ENCODE assay signal across 13 cellular contexts in the genomic region with DNA sequence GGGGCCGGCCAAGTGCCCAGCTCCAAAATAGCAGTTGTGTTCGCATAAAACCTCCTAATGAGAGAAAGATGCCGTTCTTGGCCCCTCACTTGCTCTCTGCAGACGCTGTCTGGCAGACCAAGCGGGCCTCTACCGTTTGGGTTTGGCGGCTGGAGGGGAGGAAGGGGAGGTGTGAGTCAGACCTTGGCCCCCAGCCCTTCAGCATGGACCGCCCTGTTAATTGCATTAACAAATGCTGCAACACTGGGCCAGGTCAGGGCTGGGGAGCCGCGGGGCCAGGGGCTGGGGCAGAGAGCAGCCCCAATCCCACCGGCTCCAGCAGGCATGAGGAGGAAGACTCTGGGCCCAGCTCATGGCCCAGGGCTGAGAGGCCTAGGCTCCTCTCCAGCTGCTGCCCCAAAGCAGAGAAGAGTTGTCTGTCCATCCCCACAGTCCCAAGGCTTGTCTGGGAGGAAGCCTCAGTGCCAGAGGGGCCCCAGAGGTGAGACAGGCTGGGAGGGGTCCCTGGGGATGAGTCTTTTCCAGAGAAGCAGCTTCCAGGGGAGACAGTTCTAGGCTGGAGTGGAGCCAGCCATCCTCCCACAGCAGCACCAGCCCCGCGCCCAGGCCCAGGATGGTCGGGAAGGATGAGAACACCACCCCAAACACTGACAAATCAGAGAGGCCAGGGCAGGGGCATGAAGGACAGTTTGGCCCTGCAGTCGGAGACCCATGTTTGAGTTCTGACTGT. TPM values are rescaled to one million over a fixed set of nuclear protein-coding genes. Genes with fewer than 3 reads are reported as not detected.
A peak's percentile ranks its signal among the peaks of the same experiment; 100 is the strongest.
DNase-seq lines count a peak whose midpoint lies in the region; ATAC-seq, FAIRE-seq and TF ChIP-seq lines count a peak whose summit lies in the region.
"Had no signal": no experiment of that assay in that cellular context is flagged by ENCODE, and none has a peak within 500 bp of the region (broad histone marks: within the 10 kb centered on the region; RNA-seq: fewer than 3 reads in every experiment).

No MANE protein-coding gene starts in this region.

- H3K4me1 ChIP-seq in keratinocyte (ENCODE audit: control insufficient read depth, extremely low read depth, insufficient read depth, low read length), result peaks cover 23% of the 10 kb centered on the region

- H3K4me3 ChIP-seq in keratinocyte (ENCODE audit: control insufficient read depth in 2 of 3, extremely low read depth in 1 of 3, insufficient read depth in 2 of 3, low read depth in 1 of 3, low read length in 3 of 3), result no peak overlapping the region
- H3K4me3 ChIP-seq: SK-N-MC had no signal

- H3K9me3 ChIP-seq in keratinocyte (ENCODE audit: control insufficient read depth, low read depth, low read length), result no peaks in the 10 kb centered on the region

- FAIRE-seq in keratinocyte (lab: Jason Lieb, UNC), result no peak

- POLR2A ChIA-PET in HEK293T (lab: Yijun Ruan, JAX), result no interaction called here

- H3K9me1 ChIP-seq in keratinocyte (ENCODE audit: control insufficient read depth, extremely low read depth, insufficient read depth, low read length), result no peaks in the 10 kb centered on the region

- ATAC-seq in HG03135 (IDR thresholded peaks at IDR 0.05; ENCODE audit: unreplicated experiment), result no peak
- ATAC-seq: activated naive CD4-positive, alpha-beta T cell treated with anti-CD3 and anti-CD28 coated beads, Interleukin-2, amount 50 U/mL, for 72 hours had no signal

- peak overlapping the region; percentile 88 for H3K27ac Mint-ChIP-seq in HFFc6
- H3K27ac Mint-ChIP-seq: memory B cell had no signal

- H3K9me3 Mint-ChIP-seq in HFFc6, result no peaks in the 10 kb centered on the region
- H3K9me3 Mint-ChIP-seq: activated naive CD4-positive, alpha-beta T cell treated with anti-CD3 and anti-CD28 coated beads, Interleukin-2, amount 50 U/mL, for 72 hours; memory B cell had no signal

- no peaks in the 10 kb centered on the region for H3K36me3 Mint-ChIP-seq in HFFc6 (ENCODE audit: low read depth)
- H3K36me3 Mint-ChIP-seq: activated naive CD4-positive, alpha-beta T cell treated with anti-CD3 and anti-CD28 coated beads, Interleukin-2, amount 50 U/mL, for 72 hours; memory B cell had no signal

- no peak overlapping the region for H3K9ac ChIP-seq in keratinocyte (ENCODE audit: control insufficient read depth, extremely low read depth, insufficient read depth, low read length)
- H3K9ac ChIP-seq: KMS-11 had no signal

- peak overlapping the region; percentile 23 for H3K27ac ChIP-seq in keratinocyte (ENCODE audit: control insufficient read depth, insufficient read depth, low read length)
- H3K27ac ChIP-seq: KMS-11, SK-N-MC had no signal

- H3K4me1 Mint-ChIP-seq in HFFc6 (ENCODE audit: low read depth), result peaks cover 89% of the 10 kb centered on the region

- CTCF ChIA-PET in HEK293T (lab: Yijun Ruan, JAX), result interaction anchor here (1.0 to 2.1 kb wide), 2 partner anchors 14 to 17 kb away, joined by 4 to 9 read pairs; a partner anchor contains a TSS

- H2AFZ ChIP-seq in keratinocyte (ENCODE audit: control insufficient read depth, low read length), result no peak overlapping the region

- no peaks in the 10 kb centered on the region for H4K20me1 ChIP-seq in keratinocyte (ENCODE audit: control insufficient read depth, extremely low read depth, insufficient read depth, low read length)

- peak overlapping the region; percentile 18 for H3K4me2 ChIP-seq in keratinocyte (ENCODE audit: control insufficient read depth, extremely low read depth, insufficient read depth, low read depth, low read length)
- H3K4me2 ChIP-seq: KMS-11 had no signal

- no peaks in the 10 kb centered on the region for H3K27me3 ChIP-seq in keratinocyte (ENCODE audit: control insufficient read depth, extremely low read depth, insufficient read depth, low read length)

- no peaks in the 10 kb centered on the region for H3K27me3 Mint-ChIP-seq in HFFc6 (ENCODE audit: insufficient read depth)

- TF ChIP-seq CTCF in HFFc6 (IDR thresholded peaks at IDR 0.05) (no peak), keratinocyte (optimal IDR thresholded peaks at IDR 0.05 in 1 of 3, IDR thresholded peaks at IDR 0.05 in 1 of 3, conservative IDR thresholded peaks at IDR 0.05 in 1 of 3; ENCODE audit: extremely low read depth in 1 of 3, insufficient read depth in 2 of 3, low read length in 3 of 3) (no peak)

- dilution Hi-C loops in keratinocyte (cut with MboI; ENCODE audit: extremely low pct_ligation_motif_present, low sequenced_read_pairs), result no loop called here

- peaks cover 17% of the 10 kb centered on the region for H3K79me2 ChIP-seq in keratinocyte (ENCODE audit: control insufficient read depth, insufficient read depth, low read length)

- peaks cover 2 to 21% of the 10 kb centered on the region in 2 experiments for H3K36me3 ChIP-seq in keratinocyte (ENCODE audit: control insufficient read depth in 2 of 2, extremely low read depth in 1 of 2, insufficient read depth in 2 of 2, low read length in 2 of 2)

- peak overlapping the region; percentile 26; the same call in 1 of the 2 replicates for H3K4me3 Mint-ChIP-seq in HFFc6
- H3K4me3 Mint-ChIP-seq: memory B cell had no signal

- no peak for DNase-seq in HFFc6
- DNase-seq in dedifferentiated amniotic fluid mesenchymal stem cell (ENCODE audit: extremely low spot score), result peak; percentile 50
- no peak for DNase-seq in keratinocyte (ENCODE audit: low read depth, low spot score)
- peak; percentile 62 for DNase-seq in stromal cell of bone marrow (ENCODE audit: low read depth)
- no peak for DNase-seq in HEK293T (ENCODE audit: extremely low spot score)
- DNase-seq in SW 1271 (lab: John Stamatoyannopoulos, UW), result no peak
- DNase-seq in putamen (ENCODE audit: low spot score), result no peak
- DNase-seq: activated CD4-positive, alpha-beta T cell treated with anti-CD3 and anti-CD28 coated beads, Interleukin-2, amount 50 U/mL, for 4 hours had no signal

TF ChIP-seq in HEK293T, 16 proteins besides CTCF, POLR2A, EP300 and RAD21:
- no peak for TF ChIP-seq FOXM1 (IDR thresholded peaks at IDR 0.05; ENCODE audit: borderline replicate concordance)

RNA-seq across cellular contexts. Expression of a gene that starts 16.9 kb away (rescaled TPM):
- total RNA-seq in HFFc6 (2021; fragmentation: NEBNext Ultra II Directional; extraction: Animal tissue kit (Norgen Biotek cat#: 25700)), result 100 to 1,000 TPM; 109 to 165 (median 120) TPM
- polyA plus RNA-seq in keratinocyte, result 23.9 to 40.7 TPM (median 26.6 TPM) in 3 replicates
- polyA plus RNA-seq in keratinocyte (2011; ENCODE audit: low read depth), result 12.1 TPM
- polyA plus RNA-seq in keratinocyte (2011; cell fraction: cytosol; rRNA removed), result 19.5 and 28.2 TPM in 2 replicates
- 118 and 155 TPM in 2 replicates for polyA plus RNA-seq in keratinocyte (2011; cell fraction: nucleus; rRNA removed)
- 11.7 and 64.1 TPM in 2 replicates for polyA plus RNA-seq in keratinocyte (2012; ENCODE audit: low replicate concordance)
- 66.1 to 143 TPM (median 68.5 TPM) in 3 replicates for polyA minus RNA-seq in keratinocyte
- 89.6 TPM for polyA minus RNA-seq in keratinocyte (2011; cell fraction: cytosol; rRNA and poly(A)+ RNA removed)
- 195 and 210 TPM in 2 replicates for polyA minus RNA-seq in keratinocyte (2011; cell fraction: nucleus; rRNA and poly(A)+ RNA removed)

Comparison
In these comparisons a context has a peak if more than half of its experiments do, and no peak if none do; other contexts are left out.
1. DNase-seq: peak in dedifferentiated amniotic fluid mesenchymal stem cell (single experiment) and stromal cell of bone marrow (single experiment); none in HFFc6 (single experiment), keratinocyte (single experiment), HEK293T (single experiment), SW 1271 (0 of 2) and putamen (single experiment).